In the genomic region with DNA sequence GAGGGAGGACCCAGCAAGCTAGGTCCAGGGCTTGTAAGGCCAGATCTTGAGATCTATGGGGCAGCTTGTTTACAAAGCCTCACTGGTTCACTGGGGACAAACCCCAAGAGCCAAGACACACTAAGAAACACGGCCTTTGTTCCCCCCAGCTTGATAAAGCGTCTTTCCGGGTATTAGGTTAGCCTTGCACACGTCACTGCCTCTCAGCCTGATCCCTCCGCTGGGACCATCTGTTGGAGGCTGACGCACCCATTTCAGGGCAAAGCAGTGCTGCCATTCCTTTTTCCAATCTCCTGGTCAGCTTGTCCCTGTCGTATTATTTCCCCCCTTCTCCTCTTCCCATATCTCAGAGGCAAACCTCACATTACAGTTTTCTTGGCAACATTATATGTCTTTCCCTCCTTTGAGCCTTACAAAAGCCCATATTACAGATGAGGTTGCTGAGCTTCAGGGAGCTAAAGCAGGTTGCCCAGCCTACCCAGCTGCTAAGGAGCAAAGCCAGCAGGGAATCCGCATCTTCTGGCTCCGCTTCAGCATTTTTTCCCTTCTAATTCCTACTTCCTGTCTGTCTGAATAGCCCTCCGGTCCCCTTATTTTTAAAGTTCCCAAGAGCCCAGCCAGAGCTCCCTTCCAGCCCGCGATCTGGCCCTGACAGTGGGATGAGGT, we compare ENCODE assay signal across 21 cellular contexts. TPM values are rescaled to one million over a fixed set of nuclear protein-coding genes. Genes with fewer than 3 reads are reported as not detected.
DNase-seq lines count a peak whose midpoint lies in the region; ATAC-seq, FAIRE-seq and TF ChIP-seq lines count a peak whose summit lies in the region.
"Had no signal": no experiment of that assay in that cellular context is flagged by ENCODE, and none has a peak within 500 bp of the region (broad histone marks: within the 10 kb centered on the region; RNA-seq: fewer than 3 reads in every experiment).

No MANE protein-coding gene starts in this region.

- peaks cover 74% of the 10 kb centered on the region for H3K27me3 ChIP-seq in hepatocyte
- H3K27me3 ChIP-seq in skeletal muscle satellite cell (ENCODE audit: control insufficient read depth, insufficient read depth, low read length): peaks cover 3% of the 10 kb centered on the region
- H3K27me3 ChIP-seq: colonic mucosa had no signal

- H3K27ac ChIP-seq in hepatocyte: peak overlapping the region; percentile 43
- H3K27ac ChIP-seq: colonic mucosa had no signal

- TF ChIP-seq CTCF in cardiac fibroblast (IDR thresholded peaks at IDR 0.05; ENCODE audit: low read depth, low read length) (no peak), hepatocyte (IDR thresholded peaks at IDR 0.05; ENCODE audit: poor library complexity) (no peak)

- FAIRE-seq in frontal cortex (lab: Jason Lieb, UNC): no peak
- FAIRE-seq: H54, urothelium cell line had no signal

- DNase-seq in D341Med (ENCODE audit: low spot score): peak; percentile 71
- DNase-seq in cardiac fibroblast (ENCODE audit: low read depth in 2 of 2): peak; percentile 57 to 75
- DNase-seq in hepatocyte (ENCODE audit: low spot score): no peak
- DNase-seq in frontal cortex (ENCODE audit: low spot score in 2 of 2): no peak
- no peak for DNase-seq in HEK293T (ENCODE audit: extremely low spot score)
- DNase-seq: activated CD4-positive, alpha-beta T cell treated with anti-CD3 and anti-CD28 coated beads, Interleukin-2, amount 10 ng/mL, durations not matched to agents 24 days and 14 days; activated naive CD8-positive, alpha-beta T cell treated with anti-CD3 and anti-CD28 coated beads, Interleukin-2, amount 10 ng/mL, durations not matched to agents 7 days and 5 days; activated T-cell treated with anti-CD3 and anti-CD28 coated beads, Interleukin-2, amount 50 U/mL, for 1 hour; Calu3; colonic mucosa; erythroblast; NCI-H1092; stimulated activated CD4-positive, alpha-beta T cell treated with anti-CD3 and anti-CD28 coated beads, Interleukin-2, amount 100 ng/mL, for 24 hours; stimulated activated CD8-positive, alpha-beta memory T cell treated with anti-CD3 and anti-CD28 coated beads, Interleukin-4, amount 100 ng/mL, for 48 hours had no signal

- POLR2A ChIA-PET in HEK293T (lab: Yijun Ruan, JAX): no interaction called here

- H4K20me1 ChIP-seq in hepatocyte (ENCODE audit: insufficient read depth, poor library complexity, severe bottlenecking): no peaks in the 10 kb centered on the region

- ATAC-seq in GM18502 (IDR thresholded peaks at IDR 0.05; ENCODE audit: poor library complexity, unreplicated experiment): no peak
- ATAC-seq in GM21360 (IDR thresholded peaks at IDR 0.05; ENCODE audit: unreplicated experiment): no peak

- H3K4me2 ChIP-seq in hepatocyte (peak overlapping the region; percentile 83), skeletal muscle satellite cell (ENCODE audit: low read length) (peak overlapping the region; percentile 49)

- peak overlapping the region; percentile 87 for H3K9ac ChIP-seq in skeletal muscle satellite cell (ENCODE audit: low read depth, low read length)

- H3K4me1 ChIP-seq in hepatocyte (ENCODE audit: insufficient read depth) (no peaks in the 10 kb centered on the region), skeletal muscle satellite cell (ENCODE audit: control insufficient read depth, insufficient read depth, low read length) (peaks cover 34% of the 10 kb centered on the region)
- H3K4me1 ChIP-seq: colonic mucosa had no signal

- no peaks in the 10 kb centered on the region for H3K9me2 ChIP-seq in hepatocyte (replicated peaks; ENCODE audit: insufficient read depth)

- H3K4me3 ChIP-seq in cardiac fibroblast (replicated peaks in 1 of 2; ENCODE audit: low read depth in 2 of 2, low read length in 2 of 2) (no peak overlapping the region), hepatocyte (no peak overlapping the region), skeletal muscle satellite cell (ENCODE audit: low read length) (peak overlapping the region; percentile 53)
- H3K4me3 ChIP-seq: colonic mucosa had no signal

- no peak overlapping the region for H2AFZ ChIP-seq in hepatocyte

- WGBS in hepatocyte (ENCODE audit: low lambda C conversion rate, missing lambda C conversion rate): 76% methylated on average over 12 of the region's 12 CpGs

- peaks cover 9% of the 10 kb centered on the region for H3K79me2 ChIP-seq in hepatocyte

- H3K36me3 ChIP-seq in hepatocyte (replicated peaks; ENCODE audit: insufficient read depth, low read depth): no peaks in the 10 kb centered on the region
- H3K36me3 ChIP-seq in skeletal muscle satellite cell (ENCODE audit: insufficient read depth, low read length): peaks cover 21% of the 10 kb centered on the region
- H3K36me3 ChIP-seq: colonic mucosa had no signal

- H3K9me3 ChIP-seq in hepatocyte (ENCODE audit: low read depth) (no peaks in the 10 kb centered on the region), skeletal muscle satellite cell (replicated peaks; ENCODE audit: low read length) (no peaks in the 10 kb centered on the region)
- H3K9me3 ChIP-seq: colonic mucosa had no signal

- CTCF ChIA-PET in HEK293T (lab: Yijun Ruan, JAX): interaction anchor here (0.7 to 1.0 kb wide), 2 partner anchors 23 to 27 kb away, joined by 3 to 4 read pairs; no protein-coding TSS in a partner anchor

TF ChIP-seq in HEK293T, 16 proteins besides CTCF, POLR2A, EP300 and RAD21:
- TF ChIP-seq ELF4 (IDR thresholded peaks at IDR 0.05) (no peak), SUZ12 (IDR thresholded peaks at IDR 0.05) (no peak), ZNF384 (IDR thresholded peaks at IDR 0.05) (no peak), HDGF (IDR thresholded peaks at IDR 0.05; ENCODE audit: borderline replicate concordance) (no peak), BHLHE40 (IDR thresholded peaks at IDR 0.05; ENCODE audit: borderline replicate concordance) (no peak), NFRKB (IDR thresholded peaks at IDR 0.05) (no peak), FOXM1 (IDR thresholded peaks at IDR 0.05; ENCODE audit: borderline replicate concordance) (no peak), L3MBTL2 (conservative IDR thresholded peaks at IDR 0.05) (no peak), SP1 (IDR thresholded peaks at IDR 0.05) (no peak), CTBP1 (IDR thresholded peaks at IDR 0.05; ENCODE audit: borderline replicate concordance) (no peak), TARDBP (IDR thresholded peaks at IDR 0.05) (no peak)

RNA-seq across cellular contexts. Expression of gene HEYL, which starts 4.1 kb away (rescaled TPM):
- total RNA-seq in hepatocyte: 9.0 and 10.9 TPM in 2 replicates
- polyA plus RNA-seq in hepatocyte: 17.9 and 24.8 TPM in 2 replicates
- under 0.01 and 1.3 TPM in 2 replicates for total RNA-seq in skeletal muscle satellite cell (2012; rRNA removed)
- total RNA-seq in frontal cortex: 0.41 TPM
- total RNA-seq: activated CD4-positive, alpha-beta T cell treated with anti-CD3 and anti-CD28 coated beads, Interleukin-2, amount 10 ng/mL, durations not matched to agents 24 days and 14 days; activated naive CD8-positive, alpha-beta T cell treated with anti-CD3 and anti-CD28 coated beads, Interleukin-2, amount 10 ng/mL, durations not matched to agents 7 days and 5 days; SK-MEL-5 had no signal
- polyA plus RNA-seq: IgD-negative memory B cell had no signal

RNA-seq across cellular contexts. Expression of gene NT5C1A, which starts 36.6 kb away (rescaled TPM):
- total RNA-seq in hepatocyte (2.1 and 5.1 TPM in 2 replicates), frontal cortex (2.4 TPM)
- 1.0 and 1.8 TPM in 2 replicates for polyA plus RNA-seq in hepatocyte
- not detected in 2 replicates for total RNA-seq in skeletal muscle satellite cell (2012; rRNA removed)
- total RNA-seq: activated naive CD8-positive, alpha-beta T cell treated with anti-CD3 and anti-CD28 coated beads, Interleukin-2, amount 10 ng/mL, durations not matched to agents 7 days and 5 days; Calu3; colonic mucosa had no signal
- polyA plus RNA-seq: IgD-negative memory B cell had no signal

RNA-seq across cellular contexts. Expression of gene HPCAL4, which starts 55.9 kb away (rescaled TPM):
- total RNA-seq in hepatocyte (14.2 and 15.8 TPM in 2 replicates), frontal cortex (75.4 TPM)
- 12.6 and 13.8 TPM in 2 replicates for polyA plus RNA-seq in hepatocyte
- not detected in 2 replicates for total RNA-seq in skeletal muscle satellite cell (2012; rRNA removed)
- total RNA-seq: Calu3 had no signal

RNA-seq across cellular contexts. Expression of gene PABPC4, which starts 58.7 kb away (rescaled TPM):
- total RNA-seq in hepatocyte (100 and 130 TPM in 2 replicates), frontal cortex (126 TPM)
- polyA plus RNA-seq in hepatocyte: 71.5 and 82.3 TPM in 2 replicates
- 155 and 180 TPM in 2 replicates for total RNA-seq in skeletal muscle satellite cell (2012; rRNA removed)

Comparison
In these comparisons a context has a peak if more than half of its experiments do, and no peak if none do; other contexts are left out.
1. DNase-seq: peak in D341Med (single experiment) and cardiac fibroblast (2 of 2); none in hepatocyte (single experiment), frontal cortex (0 of 2) and HEK293T (single experiment).